ENCODE assay signal across 1 cellular context in the genomic region with DNA sequence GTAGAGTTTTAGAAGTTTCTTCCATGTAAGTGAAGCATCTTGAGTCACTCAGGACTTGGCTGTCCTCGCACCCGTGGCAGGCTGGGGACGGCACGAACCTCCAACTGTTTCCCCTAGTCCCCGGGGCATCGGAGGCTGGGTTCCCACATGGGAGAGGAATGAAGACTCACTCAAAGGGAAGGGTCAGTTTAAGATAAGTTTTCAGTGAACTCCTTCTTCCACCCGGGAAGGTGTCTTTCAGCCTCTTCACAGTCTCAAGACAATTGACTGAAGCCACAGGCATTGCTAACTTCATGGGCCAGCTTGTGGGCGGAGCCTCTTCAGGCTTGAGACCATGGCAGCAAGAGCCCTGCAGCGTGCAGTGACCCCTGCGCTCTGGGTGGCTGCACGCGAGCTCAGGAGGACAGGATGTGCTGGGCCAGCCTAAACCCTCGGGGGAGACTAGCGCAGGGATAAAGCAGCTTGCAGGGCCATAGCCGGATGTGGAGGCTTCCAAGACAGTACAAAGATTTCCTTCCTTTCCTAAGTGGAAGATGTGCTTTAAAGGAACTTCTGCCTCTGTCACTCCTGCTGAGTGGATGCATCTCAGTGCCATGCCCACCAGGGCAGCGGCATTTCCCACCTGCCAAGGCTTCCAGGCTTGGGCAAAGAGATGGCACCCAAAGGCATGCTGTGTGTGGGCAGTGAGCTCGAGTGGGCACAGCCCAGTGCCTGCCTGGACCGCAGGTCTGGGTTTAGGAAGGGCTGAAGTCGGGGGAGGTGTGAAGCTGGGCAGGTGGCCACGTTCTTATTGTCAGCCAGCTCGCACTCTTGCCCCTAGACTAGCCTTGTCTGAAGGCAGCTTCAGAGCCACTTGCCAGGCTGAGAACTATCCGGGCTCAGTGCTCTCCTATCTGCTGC.
TF ChIP-seq lines count a peak whose summit lies in the region.

No MANE protein-coding gene starts in this region.

TF ChIP-seq in HCT116, 20 proteins besides CTCF, POLR2A, EP300 and RAD21 (continued from another document):
- no peak for TF ChIP-seq ZNF274 (IDR thresholded peaks at IDR 0.05; ENCODE audit: low read depth, low read length)
- no peak for TF ChIP-seq EGR1 (IDR thresholded peaks at IDR 0.05; ENCODE audit: low read depth)
- no peak for TF ChIP-seq SP1 (IDR thresholded peaks at IDR 0.05; ENCODE audit: low read depth)
- TF ChIP-seq CEBPB (IDR thresholded peaks at IDR 0.05; ENCODE audit: low read depth), result no peak
- TF ChIP-seq YY1 (IDR thresholded peaks at IDR 0.05; ENCODE audit: extremely low read depth, insufficient replicate concordance, low read depth, low read length), result no peak
- TF ChIP-seq, protein P1, sequence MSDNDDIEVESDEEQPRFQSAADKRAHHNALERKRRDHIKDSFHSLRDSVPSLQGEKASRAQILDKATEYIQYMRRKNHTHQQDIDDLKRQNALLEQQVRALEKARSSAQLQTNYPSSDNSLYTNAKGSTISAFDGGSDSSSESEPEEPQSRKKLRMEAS (IDR thresholded peaks at IDR 0.05), result no peak
- no peak for TF ChIP-seq CBX3 (IDR thresholded peaks at IDR 0.05; ENCODE audit: low read depth)
- no peak for TF ChIP-seq SRF (IDR thresholded peaks at IDR 0.05; ENCODE audit: low read depth)
- TF ChIP-seq, protein P2, sequence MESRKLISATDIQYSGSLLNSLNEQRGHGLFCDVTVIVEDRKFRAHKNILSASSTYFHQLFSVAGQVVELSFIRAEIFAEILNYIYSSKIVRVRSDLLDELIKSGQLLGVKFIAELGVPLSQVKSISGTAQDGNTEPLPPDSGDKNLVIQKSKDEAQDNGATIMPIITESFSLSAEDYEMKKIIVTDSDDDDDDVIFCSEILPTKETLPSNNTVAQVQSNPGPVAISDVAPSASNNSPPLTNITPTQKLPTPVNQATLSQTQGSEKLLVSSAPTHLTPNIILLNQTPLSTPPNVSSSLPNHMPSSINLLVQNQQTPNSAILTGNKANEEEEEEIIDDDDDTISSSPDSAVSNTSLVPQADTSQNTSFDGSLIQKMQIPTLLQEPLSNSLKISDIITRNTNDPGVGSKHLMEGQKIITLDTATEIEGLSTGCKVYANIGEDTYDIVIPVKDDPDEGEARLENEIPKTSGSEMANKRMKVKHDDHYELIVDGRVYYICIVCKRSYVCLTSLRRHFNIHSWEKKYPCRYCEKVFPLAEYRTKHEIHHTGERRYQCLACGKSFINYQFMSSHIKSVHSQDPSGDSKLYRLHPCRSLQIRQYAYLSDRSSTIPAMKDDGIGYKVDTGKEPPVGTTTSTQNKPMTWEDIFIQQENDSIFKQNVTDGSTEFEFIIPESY (IDR thresholded peaks at IDR 0.05; ENCODE audit: extremely low read depth, insufficient replicate concordance, low read length), result no peak
